ENCODE assay signal across 17 cellular contexts in genomic region chr6:109879521-109879920, GRCh38.
"Had no signal": no experiment of that assay in that cellular context is flagged by ENCODE, and none has a peak within 500 bp of the region (broad histone marks: within the 10 kb centered on the region; RNA-seq: fewer than 3 reads in every experiment).

No MANE protein-coding gene starts in this region.

- H3K36me3 Mint-ChIP-seq: memory B cell, naive B cell had no signal

- DNase-seq: activated CD4-positive, alpha-beta T cell treated with anti-CD3 and anti-CD28 coated beads for 36 hours; activated CD4-positive, alpha-beta T cell treated with anti-CD3 and anti-CD28 coated beads, Interleukin-2, amount 50 U/mL, for 48 hours; activated gamma-delta T cell treated with Interleukin-2 at 50 U/mL for 16 hours; effector memory CD8-positive, alpha-beta T cell; heart left ventricle; left ventricle myocardium superior; mucosa of descending colon; naive B cell; pancreas; stimulated activated CD4-positive, alpha-beta T cell treated with anti-CD3 and anti-CD28 coated beads, Interleukin-2, amount 100 ng/mL, for 24 hours; stimulated activated naive CD4-positive, alpha-beta T cell treated with Interleukin-2 at 50 U/mL for 16 hours had no signal

- H3K27ac ChIP-seq: cardiac muscle cell, gastroesophageal sphincter, heart left ventricle, pancreas, tibial nerve had no signal

- H3K9me3 Mint-ChIP-seq: effector memory CD8-positive, alpha-beta T cell; memory B cell had no signal

- H3K27me3 ChIP-seq: cardiac muscle cell, heart left ventricle, pancreas, tibial nerve had no signal

- H3K4me1 Mint-ChIP-seq: activated CD4-positive, alpha-beta T cell treated with anti-CD3 and anti-CD28 coated beads for 36 hours; memory B cell had no signal

- ATAC-seq: activated CD4-positive, alpha-beta T cell treated with anti-CD3 and anti-CD28 coated beads for 36 hours; effector memory CD8-positive, alpha-beta T cell; gastroesophageal sphincter; heart left ventricle; left ventricle myocardium superior; mucosa of descending colon; pancreas; WTC11 had no signal

- H3K36me3 ChIP-seq: cardiac muscle cell, gastroesophageal sphincter, heart left ventricle, pancreas, tibial nerve had no signal

- H3K4me3 Mint-ChIP-seq: activated CD4-positive, alpha-beta T cell treated with anti-CD3 and anti-CD28 coated beads for 36 hours; activated naive CD8-positive, alpha-beta T cell; effector memory CD8-positive, alpha-beta T cell; memory B cell; naive B cell; WTC11 had no signal

- H3K4me1 ChIP-seq: gastroesophageal sphincter, pancreas, tibial nerve had no signal

- H3K9me3 ChIP-seq: gastroesophageal sphincter, pancreas, tibial nerve had no signal

- H3K27ac Mint-ChIP-seq: activated CD4-positive, alpha-beta T cell treated with anti-CD3 and anti-CD28 coated beads for 36 hours; activated naive CD8-positive, alpha-beta T cell; effector memory CD8-positive, alpha-beta T cell; memory B cell; WTC11 had no signal

- H3K4me3 ChIP-seq: cardiac muscle cell, gastroesophageal sphincter, heart left ventricle, mucosa of descending colon, pancreas, tibial nerve had no signal
